20 cellular contexts compared by ENCODE assay signal in genomic region chr20:62111148-62111547, GRCh38.
"Had no signal": no experiment of that assay in that cellular context is flagged by ENCODE, and none has a peak within 500 bp of the region (broad histone marks: within the 10 kb centered on the region; RNA-seq: fewer than 3 reads in every experiment).

No MANE protein-coding gene starts in this region.

- H3K4me2 ChIP-seq: neural progenitor cell had no signal

- H2AFZ ChIP-seq: neural progenitor cell had no signal

- DNase-seq: activated CD4-positive, alpha-beta memory T cell treated with anti-CD3 and anti-CD28 coated beads, Interleukin-2, amount 10 ng/mL, durations not matched to agents 7 days and 5 days; activated CD4-positive, alpha-beta T cell treated with anti-CD3 and anti-CD28 coated beads, Interleukin-2, amount 10 ng/mL, durations not matched to agents 24 days and 14 days; activated naive CD8-positive, alpha-beta T cell treated with anti-CD3 and anti-CD28 coated beads for 36 hours; dorsolateral prefrontal cortex; esophagus squamous epithelium; gastrocnemius medialis; hippocampal formation; kidney glomerular epithelial cell; left ventricle myocardium inferior; spleen; stimulated activated CD4-positive, alpha-beta T cell treated with anti-CD3 and anti-CD28 coated beads, Interleukin-4, amount 100 ng/mL, for 24 hours; stimulated activated naive CD4-positive, alpha-beta T cell treated with Interleukin-2 at 50 U/mL for 16 hours had no signal

- H3K36me3 ChIP-seq: breast epithelium, esophagus squamous epithelium, gastrocnemius medialis, left ventricle myocardium inferior, neural progenitor cell, thoracic aorta, vagina had no signal

- FAIRE-seq: colon had no signal

- H3K27me3 ChIP-seq: gastrocnemius medialis, neural progenitor cell, vagina had no signal

- H3K4me1 ChIP-seq: breast epithelium, esophagus squamous epithelium, gastrocnemius medialis, left ventricle myocardium inferior, spleen, vagina had no signal

- ATAC-seq: activated CD4-positive, CD25-positive, alpha-beta regulatory T cell treated with anti-CD3 and anti-CD28 coated beads, Interleukin-2, amount 50 U/mL, for 24 hours; gastrocnemius medialis; naive thymus-derived CD8-positive, alpha-beta T cell had no signal

- H3K4me3 ChIP-seq: breast epithelium, dorsolateral prefrontal cortex, esophagus squamous epithelium, gastrocnemius medialis, left ventricle myocardium inferior, neural progenitor cell, spleen, thoracic aorta, vagina had no signal

- H3K9ac ChIP-seq: neural progenitor cell had no signal

- H3K27ac ChIP-seq: breast epithelium, dorsolateral prefrontal cortex, esophagus squamous epithelium, gastrocnemius medialis, left ventricle myocardium inferior, neural progenitor cell, spleen, thoracic aorta, vagina, VCaP had no signal
